ENCODE assay signal across 1 cellular context in the genomic region with DNA sequence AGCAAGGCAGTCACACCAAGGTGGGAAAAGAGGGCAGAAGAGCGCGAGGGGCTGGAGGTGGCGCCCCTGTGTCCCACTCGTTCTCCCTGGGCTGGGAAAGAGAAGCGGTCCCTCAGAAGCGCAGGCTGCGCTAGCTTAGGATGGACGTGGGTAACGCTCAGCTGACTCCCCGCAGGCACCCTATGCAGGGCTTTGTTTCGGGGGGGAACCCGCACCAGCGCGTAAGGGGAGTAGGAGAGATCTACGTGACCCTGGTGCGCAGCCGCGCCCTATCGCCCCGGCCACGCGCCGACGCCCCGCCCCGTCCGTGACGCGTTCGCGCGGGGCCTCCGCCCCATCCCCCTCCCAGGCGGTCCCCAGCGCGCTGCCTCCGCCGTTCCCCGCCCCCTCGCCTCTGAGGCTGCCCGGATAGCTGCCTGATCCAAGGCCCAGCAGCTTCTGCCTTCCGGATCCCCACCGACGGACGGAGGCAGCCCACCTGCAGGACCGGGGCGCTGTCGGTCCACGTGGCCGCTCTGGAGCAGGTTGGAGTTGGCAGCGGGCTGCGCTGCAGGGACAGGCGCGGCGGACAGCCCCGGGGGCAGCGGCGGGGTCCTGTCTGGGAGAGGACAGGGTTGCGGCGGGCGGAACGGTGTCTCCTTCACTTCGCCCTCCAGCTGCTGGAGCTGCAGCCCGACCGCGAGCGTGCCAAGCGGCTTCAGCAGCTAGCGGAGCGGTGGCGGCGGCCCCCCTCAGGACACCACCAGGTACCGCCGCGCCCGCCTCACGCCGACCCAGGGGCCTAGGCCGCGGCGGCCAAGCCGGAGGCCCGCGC.
TF ChIP-seq lines count a peak whose summit lies in the region.

A gene with protein sequence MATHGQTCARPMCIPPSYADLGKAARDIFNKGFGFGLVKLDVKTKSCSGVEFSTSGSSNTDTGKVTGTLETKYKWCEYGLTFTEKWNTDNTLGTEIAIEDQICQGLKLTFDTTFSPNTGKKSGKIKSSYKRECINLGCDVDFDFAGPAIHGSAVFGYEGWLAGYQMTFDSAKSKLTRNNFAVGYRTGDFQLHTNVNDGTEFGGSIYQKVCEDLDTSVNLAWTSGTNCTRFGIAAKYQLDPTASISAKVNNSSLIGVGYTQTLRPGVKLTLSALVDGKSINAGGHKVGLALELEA (plus strand): TSS at position 604 of the 814 bp plus-strand sequence. CDS start 363 bp downstream, outside the sequence.

TF ChIP-seq in K562, 482 proteins besides CTCF, POLR2A, EP300 and RAD21 (continued from another document and continues in another):
- TF ChIP-seq, protein P1, sequence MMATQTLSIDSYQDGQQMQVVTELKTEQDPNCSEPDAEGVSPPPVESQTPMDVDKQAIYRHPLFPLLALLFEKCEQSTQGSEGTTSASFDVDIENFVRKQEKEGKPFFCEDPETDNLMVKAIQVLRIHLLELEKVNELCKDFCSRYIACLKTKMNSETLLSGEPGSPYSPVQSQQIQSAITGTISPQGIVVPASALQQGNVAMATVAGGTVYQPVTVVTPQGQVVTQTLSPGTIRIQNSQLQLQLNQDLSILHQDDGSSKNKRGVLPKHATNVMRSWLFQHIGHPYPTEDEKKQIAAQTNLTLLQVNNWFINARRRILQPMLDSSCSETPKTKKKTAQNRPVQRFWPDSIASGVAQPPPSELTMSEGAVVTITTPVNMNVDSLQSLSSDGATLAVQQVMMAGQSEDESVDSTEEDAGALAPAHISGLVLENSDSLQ (IDR thresholded peaks at IDR 0.05), result no peak; the same call in 1 of the 2 replicates
- TF ChIP-seq MCM3 (IDR thresholded peaks at IDR 0.05) (no peak), BACH1 (tag; IDR thresholded peaks at IDR 0.05) (no peak; the same call in 1 of the 2 replicates), MIER1 (IDR thresholded peaks at IDR 0.05; ENCODE audit: low read depth) (no peak; the same call in 1 of the 2 replicates), ASH1L (IDR thresholded peaks at IDR 0.05; ENCODE audit: borderline replicate concordance, low read depth, partially characterized antibody) (no peak), CC2D1A (IDR thresholded peaks at IDR 0.05) (no peak), PRPF4 (IDR thresholded peaks at IDR 0.05; ENCODE audit: insufficient read depth, low read depth, low read length, poor library complexity, severe bottlenecking) (peak; percentile 85), CBX2 (IDR thresholded peaks at IDR 0.05; ENCODE audit: insufficient read depth, low read length, poor library complexity, severe bottlenecking) (no peak), MCM7 (IDR thresholded peaks at IDR 0.05) (no peak), ZBTB17 (CRISPR knock-in tag; IDR thresholded peaks at IDR 0.05) (peak; percentile 51; the same call in 1 of the 2 replicates)
- TF ChIP-seq, protein P2, sequence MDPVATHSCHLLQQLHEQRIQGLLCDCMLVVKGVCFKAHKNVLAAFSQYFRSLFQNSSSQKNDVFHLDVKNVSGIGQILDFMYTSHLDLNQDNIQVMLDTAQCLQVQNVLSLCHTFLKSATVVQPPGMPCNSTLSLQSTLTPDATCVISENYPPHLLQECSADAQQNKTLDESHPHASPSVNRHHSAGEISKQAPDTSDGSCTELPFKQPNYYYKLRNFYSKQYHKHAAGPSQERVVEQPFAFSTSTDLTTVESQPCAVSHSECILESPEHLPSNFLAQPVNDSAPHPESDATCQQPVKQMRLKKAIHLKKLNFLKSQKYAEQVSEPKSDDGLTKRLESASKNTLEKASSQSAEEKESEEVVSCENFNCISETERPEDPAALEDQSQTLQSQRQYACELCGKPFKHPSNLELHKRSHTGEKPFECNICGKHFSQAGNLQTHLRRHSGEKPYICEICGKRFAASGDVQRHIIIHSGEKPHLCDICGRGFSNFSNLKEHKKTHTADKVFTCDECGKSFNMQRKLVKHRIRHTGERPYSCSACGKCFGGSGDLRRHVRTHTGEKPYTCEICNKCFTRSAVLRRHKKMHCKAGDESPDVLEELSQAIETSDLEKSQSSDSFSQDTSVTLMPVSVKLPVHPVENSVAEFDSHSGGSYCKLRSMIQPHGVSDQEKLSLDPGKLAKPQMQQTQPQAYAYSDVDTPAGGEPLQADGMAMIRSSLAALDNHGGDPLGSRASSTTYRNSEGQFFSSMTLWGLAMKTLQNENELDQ (CRISPR knock-in tag; IDR thresholded peaks at IDR 0.05; ENCODE audit: borderline replicate concordance), result 0 out of 2 replicates have a peak, but pooled peaks have one; percentile 61
- TF ChIP-seq, protein P3, sequence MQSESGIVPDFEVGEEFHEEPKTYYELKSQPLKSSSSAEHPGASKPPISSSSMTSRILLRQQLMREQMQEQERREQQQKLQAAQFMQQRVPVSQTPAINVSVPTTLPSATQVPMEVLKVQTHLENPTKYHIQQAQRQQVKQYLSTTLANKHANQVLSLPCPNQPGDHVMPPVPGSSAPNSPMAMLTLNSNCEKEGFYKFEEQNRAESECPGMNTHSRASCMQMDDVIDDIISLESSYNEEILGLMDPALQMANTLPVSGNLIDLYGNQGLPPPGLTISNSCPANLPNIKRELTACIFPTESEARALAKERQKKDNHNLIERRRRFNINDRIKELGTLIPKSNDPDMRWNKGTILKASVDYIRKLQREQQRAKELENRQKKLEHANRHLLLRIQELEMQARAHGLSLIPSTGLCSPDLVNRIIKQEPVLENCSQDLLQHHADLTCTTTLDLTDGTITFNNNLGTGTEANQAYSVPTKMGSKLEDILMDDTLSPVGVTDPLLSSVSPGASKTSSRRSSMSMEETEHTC (IDR thresholded peaks at IDR 0.05), result peak; percentile 45; the same call in 1 of the 2 replicates
- TF ChIP-seq, protein P4, sequence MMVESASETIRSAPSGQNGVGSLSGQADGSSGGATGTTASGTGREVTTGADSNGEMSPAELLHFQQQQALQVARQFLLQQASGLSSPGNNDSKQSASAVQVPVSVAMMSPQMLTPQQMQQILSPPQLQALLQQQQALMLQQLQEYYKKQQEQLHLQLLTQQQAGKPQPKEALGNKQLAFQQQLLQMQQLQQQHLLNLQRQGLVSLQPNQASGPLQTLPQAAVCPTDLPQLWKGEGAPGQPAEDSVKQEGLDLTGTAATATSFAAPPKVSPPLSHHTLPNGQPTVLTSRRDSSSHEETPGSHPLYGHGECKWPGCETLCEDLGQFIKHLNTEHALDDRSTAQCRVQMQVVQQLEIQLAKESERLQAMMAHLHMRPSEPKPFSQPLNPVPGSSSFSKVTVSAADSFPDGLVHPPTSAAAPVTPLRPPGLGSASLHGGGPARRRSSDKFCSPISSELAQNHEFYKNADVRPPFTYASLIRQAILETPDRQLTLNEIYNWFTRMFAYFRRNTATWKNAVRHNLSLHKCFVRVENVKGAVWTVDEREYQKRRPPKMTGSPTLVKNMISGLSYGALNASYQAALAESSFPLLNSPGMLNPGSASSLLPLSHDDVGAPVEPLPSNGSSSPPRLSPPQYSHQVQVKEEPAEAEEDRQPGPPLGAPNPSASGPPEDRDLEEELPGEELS (CRISPR knock-in tag; IDR thresholded peaks at IDR 0.05; ENCODE audit: borderline replicate concordance), result peak; percentile 91; the same call in 1 of the 2 replicates
- TF ChIP-seq, protein P5, sequence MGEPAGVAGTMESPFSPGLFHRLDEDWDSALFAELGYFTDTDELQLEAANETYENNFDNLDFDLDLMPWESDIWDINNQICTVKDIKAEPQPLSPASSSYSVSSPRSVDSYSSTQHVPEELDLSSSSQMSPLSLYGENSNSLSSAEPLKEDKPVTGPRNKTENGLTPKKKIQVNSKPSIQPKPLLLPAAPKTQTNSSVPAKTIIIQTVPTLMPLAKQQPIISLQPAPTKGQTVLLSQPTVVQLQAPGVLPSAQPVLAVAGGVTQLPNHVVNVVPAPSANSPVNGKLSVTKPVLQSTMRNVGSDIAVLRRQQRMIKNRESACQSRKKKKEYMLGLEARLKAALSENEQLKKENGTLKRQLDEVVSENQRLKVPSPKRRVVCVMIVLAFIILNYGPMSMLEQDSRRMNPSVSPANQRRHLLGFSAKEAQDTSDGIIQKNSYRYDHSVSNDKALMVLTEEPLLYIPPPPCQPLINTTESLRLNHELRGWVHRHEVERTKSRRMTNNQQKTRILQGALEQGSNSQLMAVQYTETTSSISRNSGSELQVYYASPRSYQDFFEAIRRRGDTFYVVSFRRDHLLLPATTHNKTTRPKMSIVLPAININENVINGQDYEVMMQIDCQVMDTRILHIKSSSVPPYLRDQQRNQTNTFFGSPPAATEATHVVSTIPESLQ (CRISPR knock-in tag; IDR thresholded peaks at IDR 0.05), result peak; percentile 75; the same call in 1 of the 2 replicates
- TF ChIP-seq, protein P6, sequence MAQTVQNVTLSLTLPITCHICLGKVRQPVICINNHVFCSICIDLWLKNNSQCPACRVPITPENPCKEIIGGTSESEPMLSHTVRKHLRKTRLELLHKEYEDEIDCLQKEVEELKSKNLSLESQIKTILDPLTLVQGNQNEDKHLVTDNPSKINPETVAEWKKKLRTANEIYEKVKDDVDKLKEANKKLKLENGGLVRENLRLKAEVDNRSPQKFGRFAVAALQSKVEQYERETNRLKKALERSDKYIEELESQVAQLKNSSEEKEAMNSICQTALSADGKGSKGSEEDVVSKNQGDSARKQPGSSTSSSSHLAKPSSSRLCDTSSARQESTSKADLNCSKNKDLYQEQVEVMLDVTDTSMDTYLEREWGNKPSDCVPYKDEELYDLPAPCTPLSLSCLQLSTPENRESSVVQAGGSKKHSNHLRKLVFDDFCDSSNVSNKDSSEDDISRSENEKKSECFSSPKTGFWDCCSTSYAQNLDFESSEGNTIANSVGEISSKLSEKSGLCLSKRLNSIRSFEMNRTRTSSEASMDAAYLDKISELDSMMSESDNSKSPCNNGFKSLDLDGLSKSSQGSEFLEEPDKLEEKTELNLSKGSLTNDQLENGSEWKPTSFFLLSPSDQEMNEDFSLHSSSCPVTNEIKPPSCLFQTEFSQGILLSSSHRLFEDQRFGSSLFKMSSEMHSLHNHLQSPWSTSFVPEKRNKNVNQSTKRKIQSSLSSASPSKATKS (CRISPR knock-in tag; IDR thresholded peaks at IDR 0.05), result no peak
- TF ChIP-seq, protein P7, sequence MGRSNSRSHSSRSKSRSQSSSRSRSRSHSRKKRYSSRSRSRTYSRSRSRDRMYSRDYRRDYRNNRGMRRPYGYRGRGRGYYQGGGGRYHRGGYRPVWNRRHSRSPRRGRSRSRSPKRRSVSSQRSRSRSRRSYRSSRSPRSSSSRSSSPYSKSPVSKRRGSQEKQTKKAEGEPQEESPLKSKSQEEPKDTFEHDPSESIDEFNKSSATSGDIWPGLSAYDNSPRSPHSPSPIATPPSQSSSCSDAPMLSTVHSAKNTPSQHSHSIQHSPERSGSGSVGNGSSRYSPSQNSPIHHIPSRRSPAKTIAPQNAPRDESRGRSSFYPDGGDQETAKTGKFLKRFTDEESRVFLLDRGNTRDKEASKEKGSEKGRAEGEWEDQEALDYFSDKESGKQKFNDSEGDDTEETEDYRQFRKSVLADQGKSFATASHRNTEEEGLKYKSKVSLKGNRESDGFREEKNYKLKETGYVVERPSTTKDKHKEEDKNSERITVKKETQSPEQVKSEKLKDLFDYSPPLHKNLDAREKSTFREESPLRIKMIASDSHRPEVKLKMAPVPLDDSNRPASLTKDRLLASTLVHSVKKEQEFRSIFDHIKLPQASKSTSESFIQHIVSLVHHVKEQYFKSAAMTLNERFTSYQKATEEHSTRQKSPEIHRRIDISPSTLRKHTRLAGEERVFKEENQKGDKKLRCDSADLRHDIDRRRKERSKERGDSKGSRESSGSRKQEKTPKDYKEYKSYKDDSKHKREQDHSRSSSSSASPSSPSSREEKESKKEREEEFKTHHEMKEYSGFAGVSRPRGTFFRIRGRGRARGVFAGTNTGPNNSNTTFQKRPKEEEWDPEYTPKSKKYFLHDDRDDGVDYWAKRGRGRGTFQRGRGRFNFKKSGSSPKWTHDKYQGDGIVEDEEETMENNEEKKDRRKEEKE (IDR thresholded peaks at IDR 0.05; ENCODE audit: borderline replicate concordance in 1 of 2, control insufficient read depth in 1 of 2, low read depth in 2 of 2, low read length in 1 of 2), result 0 out of 4 replicates have a peak, but pooled peaks of 1 of the 2 experiments have one; percentile 77
